ENCODE assay signal across 16 cellular contexts in the genomic region with DNA sequence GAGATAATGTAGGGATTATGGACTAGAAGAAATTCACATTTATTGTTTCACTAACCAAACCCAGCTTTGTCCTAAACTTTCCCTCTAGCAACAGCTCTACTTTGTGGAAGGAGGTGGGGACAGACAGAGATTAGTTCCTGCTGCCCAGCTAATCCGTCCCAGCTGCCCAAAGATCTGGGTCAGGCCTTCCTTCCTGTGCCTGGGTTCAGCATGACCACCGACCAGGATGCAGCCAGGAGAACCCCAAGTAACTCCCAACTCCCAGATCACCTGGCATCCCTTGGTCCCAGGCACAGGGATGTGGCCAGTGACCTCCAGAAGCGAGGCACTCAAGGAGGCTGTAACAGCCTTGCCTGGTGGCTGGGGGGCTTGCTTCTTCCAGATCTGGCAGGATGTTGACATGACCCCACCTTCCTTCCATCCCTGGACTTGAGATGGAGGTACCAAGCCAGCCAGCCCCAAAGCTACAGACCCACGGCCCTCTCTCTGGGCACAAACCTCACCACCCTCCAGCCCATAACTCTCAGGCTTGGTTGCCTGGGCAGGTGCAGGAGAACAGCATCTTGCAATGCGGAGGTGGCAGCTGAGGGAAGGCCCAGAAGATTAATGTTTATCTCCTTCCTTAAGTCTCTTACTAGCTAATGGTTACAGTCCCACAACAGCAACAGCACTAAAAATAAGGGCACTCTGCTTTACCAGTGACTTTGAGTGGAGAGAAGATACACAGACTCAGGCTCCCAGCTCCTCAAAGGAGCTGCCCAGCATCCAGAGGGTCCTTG. TPM values are rescaled to one million over a fixed set of nuclear protein-coding genes. Genes with fewer than 3 reads are reported as not detected.
DNase-seq lines count a peak whose midpoint lies in the region; ATAC-seq and TF ChIP-seq lines count a peak whose summit lies in the region.
"Had no signal": no experiment of that assay in that cellular context is flagged by ENCODE, and none has a peak within 500 bp of the region (broad histone marks: within the 10 kb centered on the region; RNA-seq: fewer than 3 reads in every experiment).

No MANE protein-coding gene starts in this region.

- H3K9ac ChIP-seq in BLaER1 (no peak overlapping the region; the same call in 1 of the 2 replicates), neuronal stem cell (ENCODE audit: low read depth, low read length, poor library complexity) (no peak overlapping the region)

- H3K9me3 Mint-ChIP-seq in brain (no peaks in the 10 kb centered on the region), Caco-2 (ENCODE audit: unreplicated experiment) (no peaks in the 10 kb centered on the region)
- H3K9me3 Mint-ChIP-seq: natural killer cell treated with Interleukin-12 subunit alpha and Interleukin-12 subunit beta and Interleukin-15 and Interleukin-18, amount 100 ng/mL, for 72 hours had no signal

- H4K8ac ChIP-seq in neuronal stem cell (ENCODE audit: low read depth, low read length) = no peak overlapping the region

- H3K36me3 ChIP-seq in BLaER1 (peaks cover 76% of the 10 kb centered on the region), neuronal stem cell (replicated peaks in 1 of 2; ENCODE audit: control insufficient read depth in 2 of 2, insufficient read depth in 2 of 2, low read length in 2 of 2) (peaks cover 25 to 56% of the 10 kb centered on the region in 2 donors), thyroid gland (peaks cover 8 to 21% of the 10 kb centered on the region in 2 donors), Caco-2 (ENCODE audit: control insufficient read depth, insufficient read depth, low read length) (peaks cover 9% of the 10 kb centered on the region)

- peak overlapping the region; percentile 29 for H2AK5ac ChIP-seq in neuronal stem cell (ENCODE audit: low read depth, low read length)

- no peak overlapping the region for H3K4me2 ChIP-seq in BLaER1
- no peak overlapping the region for H3K4me2 ChIP-seq in neuronal stem cell (ENCODE audit: insufficient read depth, low read length, poor library complexity, severe bottlenecking)

- TF ChIP-seq CTCF in HL-60 (IDR thresholded peaks at IDR 0.05; ENCODE audit: insufficient read depth, low read length) = no peak
- no peak for TF ChIP-seq CTCF in brain (conservative IDR thresholded peaks at IDR 0.05)
- no peak for TF ChIP-seq CTCF in thyroid gland (IDR thresholded peaks at IDR 0.05)
- no peak for TF ChIP-seq CTCF in Caco-2 (IDR thresholded peaks at IDR 0.05; ENCODE audit: insufficient read depth in 1 of 2, low read depth in 1 of 2, low read length in 1 of 2, severe bottlenecking in 1 of 2, unreplicated experiment in 1 of 2)

- no peak overlapping the region for H4K91ac ChIP-seq in neuronal stem cell (ENCODE audit: low read depth, low read length, poor library complexity)

- H3K14ac ChIP-seq in neuronal stem cell (ENCODE audit: low read length) = no peak overlapping the region

- H2BK12ac ChIP-seq in neuronal stem cell (ENCODE audit: low read length) = no peak overlapping the region

- H3K79me1 ChIP-seq in neuronal stem cell (ENCODE audit: low read depth, low read length) = peaks cover 7% of the 10 kb centered on the region

- H3K4me3 Mint-ChIP-seq in brain (no peak overlapping the region), Caco-2 (ENCODE audit: unreplicated experiment) (no peak overlapping the region)

- CTCF ChIA-PET in Caco-2 (lab: Charles Lee) = interaction anchor here (0.6 to 1.4 kb wide), 4 partner anchors 9 to 25 kb away, joined by 3 to 8 read pairs (median 3); no protein-coding TSS in a partner anchor

- peak overlapping the region; percentile 53 for H3K18ac ChIP-seq in neuronal stem cell (ENCODE audit: low read length)

- H3K4me1 Mint-ChIP-seq in brain = peaks cover 26% of the 10 kb centered on the region
- H3K4me1 Mint-ChIP-seq in Caco-2 (ENCODE audit: low read depth, unreplicated experiment) = no peaks in the 10 kb centered on the region

- H4K20me1 ChIP-seq in BLaER1 = peaks cover 3% of the 10 kb centered on the region; the same call in 1 of the 2 replicates

- H3K27ac ChIP-seq in BLaER1 (peak overlapping the region; percentile 32; the same call in 1 of the 2 replicates), HL-60 (replicated peaks) (peak overlapping the region; percentile 86), neuronal stem cell (replicated peaks; ENCODE audit: low read length) (no peak overlapping the region), thyroid gland (no peak overlapping the region)
- H3K27ac ChIP-seq: brain microvascular endothelial cell had no signal

- H2BK15ac ChIP-seq in neuronal stem cell (ENCODE audit: low read length) = no peak overlapping the region

- H3K23ac ChIP-seq in neuronal stem cell (ENCODE audit: low read depth, low read length, poor library complexity) = peak overlapping the region; percentile 52

- no peak overlapping the region for H2BK120ac ChIP-seq in neuronal stem cell (ENCODE audit: low read depth, low read length)

- H3K27me3 ChIP-seq in BLaER1 (no peaks in the 10 kb centered on the region), HL-60 (ENCODE audit: insufficient read depth, poor library complexity, severe bottlenecking) (no peaks in the 10 kb centered on the region), neuronal stem cell (ENCODE audit: control insufficient read depth in 3 of 3, insufficient read depth in 3 of 3, low read depth in 1 of 3, low read length in 3 of 3) (no peaks in the 10 kb centered on the region), thyroid gland (no peaks in the 10 kb centered on the region), Caco-2 (replicated peaks; ENCODE audit: control insufficient read depth, insufficient read depth, low read length) (no peaks in the 10 kb centered on the region)
- H3K27me3 ChIP-seq: BE2C, brain microvascular endothelial cell, transverse colon had no signal

- H3K4ac ChIP-seq in neuronal stem cell (ENCODE audit: low read length) = no peak overlapping the region

- DNase-seq in HL-60 (ENCODE audit: low read depth in 1 of 2, low spot score in 1 of 2) = no peak
- DNase-seq in neuronal stem cell (ENCODE audit: low spot score) = no peak
- DNase-seq in thyroid gland = no peak
- no peak for DNase-seq in Caco-2
- no peak for DNase-seq in A172 (ENCODE audit: low spot score)
- DNase-seq: activated CD4-positive, alpha-beta T cell treated with anti-CD3 and anti-CD28 coated beads for 48 hours; BE2C; brain microvascular endothelial cell; DND-41; MV-4-11; transverse colon had no signal

- peak overlapping the region in 3 of 5 experiments; percentile 31 to 41 (median 36) for H3K27ac Mint-ChIP-seq in brain
- no peak overlapping the region for H3K27ac Mint-ChIP-seq in Caco-2 (ENCODE audit: unreplicated experiment)

- H2AFZ ChIP-seq in neuronal stem cell (ENCODE audit: low read length) = no peak overlapping the region

- H3K4me3 ChIP-seq in BLaER1 = no peak overlapping the region
- H3K4me3 ChIP-seq in HL-60 (replicated peaks; ENCODE audit: insufficient read depth, low read length) = no peak overlapping the region
- no peak overlapping the region for H3K4me3 ChIP-seq in neuronal stem cell (ENCODE audit: low read length in 2 of 2)
- no peak overlapping the region for H3K4me3 ChIP-seq in thyroid gland (replicated peaks in 1 of 3)
- H3K4me3 ChIP-seq in Caco-2 (ENCODE audit: low read depth, low read length) = no peak overlapping the region
- H3K4me3 ChIP-seq: transverse colon had no signal

- H3K36me3 Mint-ChIP-seq in brain = peaks cover 25% of the 10 kb centered on the region
- peaks cover 88% of the 10 kb centered on the region for H3K36me3 Mint-ChIP-seq in Caco-2 (ENCODE audit: insufficient read depth, unreplicated experiment)

- POLR2A ChIA-PET in Caco-2 (lab: Charles Lee) = interaction anchor here (0.6 kb wide), 1 partner anchor 133 kb away, joined by 3 read pairs; no protein-coding TSS in a partner anchor

- H3K27me3 Mint-ChIP-seq in brain (no peaks in the 10 kb centered on the region), Caco-2 (ENCODE audit: insufficient read depth, unreplicated experiment) (no peaks in the 10 kb centered on the region)
- H3K27me3 Mint-ChIP-seq: natural killer cell treated with Interleukin-12 subunit alpha and Interleukin-12 subunit beta and Interleukin-15 and Interleukin-18, amount 100 ng/mL, for 72 hours had no signal

- TF ChIP-seq POLR2A in thyroid gland (IDR thresholded peaks at IDR 0.05) = no peak

- BruUV-seq in Caco-2 (replicated peaks; lab: Mats Ljungman, UMichigan) = no TSS peak

- H2BK5ac ChIP-seq in neuronal stem cell (ENCODE audit: low read length) = peak overlapping the region; percentile 49

- no CpG with 5 or more reads among the region's 5 CpGs for WGBS in neuronal stem cell (ENCODE audit: extremely low coverage in 2 of 2, insufficient read length in 2 of 2, insufficient replicate concordance in 1 of 2), 2 donors
- WGBS in thyroid gland, 2 donors = 66 to 79% methylated on average over 3 to 5 of the region's 5 CpGs

- intact Hi-C loops in thyroid gland (cut with DNase I) = no loop called here
- intact Hi-C loops in Caco-2 (cut with micrococcal nuclease; ENCODE audit: unreplicated experiment) = no loop called here

- H3K9me3 ChIP-seq in BLaER1 (no peaks in the 10 kb centered on the region), neuronal stem cell (replicated peaks in 1 of 2; ENCODE audit: control insufficient read depth in 2 of 2, insufficient read depth in 1 of 2, low read depth in 1 of 2, low read length in 2 of 2) (peaks cover 0 to 1% of the 10 kb centered on the region in 2 donors), thyroid gland (no peaks in the 10 kb centered on the region), Caco-2 (no peaks in the 10 kb centered on the region)
- H3K9me3 ChIP-seq: BE2C, transverse colon had no signal

- ATAC-seq in esophagus mucosa = no peak
- ATAC-seq: HepG2; natural killer cell treated with Interleukin-12 subunit alpha and Interleukin-12 subunit beta and Interleukin-15 and Interleukin-18, amount 100 ng/mL, for 72 hours had no signal

- H3K4me1 ChIP-seq in BLaER1 = peaks cover 36% of the 10 kb centered on the region
- H3K4me1 ChIP-seq in neuronal stem cell (ENCODE audit: control insufficient read depth in 2 of 2, insufficient read depth in 1 of 2, low read depth in 1 of 2, low read length in 2 of 2) = peaks cover 0 to 2% of the 10 kb centered on the region in 2 donors
- peaks cover 0 to 15% of the 10 kb centered on the region in 2 donors for H3K4me1 ChIP-seq in thyroid gland
- H3K4me1 ChIP-seq in Caco-2 = no peaks in the 10 kb centered on the region
- H3K4me1 ChIP-seq: BE2C had no signal

RNA-seq across cellular contexts. Expression of a gene that starts 11.1 kb away (rescaled TPM):
- 49.5 TPM for polyA plus RNA-seq in brain (ENCODE audit: insufficient read depth, low read depth, low replicate concordance)
- 30.5 TPM for polyA plus RNA-seq in neuronal stem cell (2013, experiment 1 of 2)
- 31.7 TPM for polyA plus RNA-seq in neuronal stem cell (2013, experiment 2 of 2)
- total RNA-seq in esophagus mucosa (18.9 TPM), thyroid gland (10 to 100 TPM; 21.2 to 27.4 (median 22.3) TPM), Caco-2 (2022) (78.0 and 78.8 TPM in 2 replicates)
- total RNA-seq in A172 (2014; rRNA removed; shearing (Covaris generic)) = 36.6 and 38.5 TPM in 2 replicates

RNA-seq across cellular contexts. Expression of a gene that starts 47.7 kb away (rescaled TPM):
- 1.8 TPM for polyA plus RNA-seq in brain (ENCODE audit: insufficient read depth, low read depth, low replicate concordance)
- polyA plus RNA-seq in neuronal stem cell (2013, experiment 1 of 2) = 8.0 TPM
- polyA plus RNA-seq in neuronal stem cell (2013, experiment 2 of 2) = 7.7 TPM
- total RNA-seq in esophagus mucosa (19.4 TPM), thyroid gland (10 to 100 TPM in 1 of 4 donors, 1 to 10 TPM in 3; 3.8 to 13.3 (median 7.3) TPM), Caco-2 (2022) (1.2 and 1.8 TPM in 2 replicates)
- 6.7 and 8.9 TPM in 2 replicates for total RNA-seq in A172 (2014; rRNA removed; shearing (Covaris generic))
- total RNA-seq: natural killer cell treated with Interleukin-12 subunit alpha and Interleukin-12 subunit beta and Interleukin-15 and Interleukin-18, amount 100 ng/mL, for 72 hours had no signal

RNA-seq across cellular contexts. Expression of a gene that starts 51.8 kb away (rescaled TPM):
- 9.0 TPM for polyA plus RNA-seq in brain (ENCODE audit: insufficient read depth, low read depth, low replicate concordance)
- 14.3 TPM for polyA plus RNA-seq in neuronal stem cell (2013, experiment 1 of 2)
- 14.9 TPM for polyA plus RNA-seq in neuronal stem cell (2013, experiment 2 of 2)
- total RNA-seq in esophagus mucosa (15.9 TPM), thyroid gland (10 to 100 TPM; 12.1 to 31.0 (median 25.0) TPM), Caco-2 (2022) (16.8 and 18.6 TPM in 2 replicates)
- total RNA-seq in A172 (2014; rRNA removed; shearing (Covaris generic)) = 12.2 and 13.5 TPM in 2 replicates

Comparison
In these comparisons a context has a peak if more than half of its experiments do, and no peak if none do; other contexts are left out.
1. H3K27ac ChIP-seq: peak in BLaER1 (single experiment) and HL-60 (single experiment); none in neuronal stem cell (single experiment) and thyroid gland (0 of 3).